ENCODE assay signal across 21 cellular contexts in genomic region chr7:1071731-1072254, GRCh38. TPM values are rescaled to one million over a fixed set of nuclear protein-coding genes. Genes with fewer than 3 reads are reported as not detected.
"Had no signal": no experiment of that assay in that cellular context is flagged by ENCODE, and none has a peak within 500 bp of the region (broad histone marks: within the 10 kb centered on the region; RNA-seq: fewer than 3 reads in every experiment).

No MANE protein-coding gene starts in this region.

- H3K27me3 ChIP-seq: SJCRH30 had no signal

- H3K4me1 ChIP-seq: SJCRH30 had no signal

- H3K27ac ChIP-seq: HL-60, SJCRH30 had no signal

- DNase-seq: IMR-90, Karpas-422, KG1, MM.1S, NCI-H1092 treated with DMSO at 0.1 percent for 48 hours, NCI-H1436, NCI-H187, NCI-H2029, NCI-H2081 treated with DMSO at 0.1 percent for 48 hours, NCI-H2171, NCI-H226, NCI-H446, NCI-H510A, NCI-H524 treated with DMSO at 0.1 percent for 48 hours, NCI-H69, NCI-H774, PC-3, SHP77 treated with DMSO at 0.1 percent for 48 hours, SJCRH30, T-helper 1 cell had no signal

- H3K9me3 ChIP-seq: SJCRH30 had no signal

- H3K36me3 ChIP-seq: SJCRH30 had no signal

- H3K4me3 ChIP-seq: SJCRH30 had no signal

RNA-seq across cellular contexts. Expression of gene GPER1, which starts 16.1 kb away (rescaled TPM):
- total RNA-seq: SJCRH30 had no signal
